Comparison of ENCODE assay signal across 24 cellular contexts in genomic region chr4:126954537-126955291, GRCh38.
A peak's percentile ranks its signal among the peaks of the same experiment; 100 is the strongest.
DNase-seq lines count a peak whose midpoint lies in the region; TF ChIP-seq lines count a peak whose summit lies in the region.
"Had no signal": no experiment of that assay in that cellular context is flagged by ENCODE, and none has a peak within 500 bp of the region (broad histone marks: within the 10 kb centered on the region; RNA-seq: fewer than 3 reads in every experiment).

No MANE protein-coding gene starts in this region.

- WGBS in mammary epithelial cell (ENCODE audit: low coverage, missing lambda C conversion rate): 95% methylated on average over 5 of the region's 5 CpGs
- 76 to 84% methylated on average over 4 to 5 of the region's 5 CpGs for WGBS in endodermal cell (ENCODE audit: insufficient coverage in 1 of 2, insufficient read length in 1 of 2), 2 experiments

- H3K4me3 ChIP-seq in mammary epithelial cell (replicated peaks in 1 of 3; ENCODE audit: insufficient read depth in 1 of 3, low read depth in 2 of 3, low read length in 3 of 3): no peak overlapping the region
- no peak overlapping the region for H3K4me3 ChIP-seq in breast epithelium
- peak overlapping the region; percentile 62 for H3K4me3 ChIP-seq in SJCRH30
- no peak overlapping the region for H3K4me3 ChIP-seq in endodermal cell (ENCODE audit: low read length)
- no peak overlapping the region for H3K4me3 ChIP-seq in left ventricle myocardium inferior
- H3K4me3 ChIP-seq: BLaER1 treated with 17β-estradiol and CSF1 and Interleukin-3, amounts not matched to agents 10 nM and 100 nM had no signal

- no peaks in the 10 kb centered on the region for H3K27me3 ChIP-seq in mammary epithelial cell (ENCODE audit: insufficient read depth, low read length)
- H3K27me3 ChIP-seq in breast epithelium: no peaks in the 10 kb centered on the region
- no peaks in the 10 kb centered on the region for H3K27me3 ChIP-seq in SJCRH30
- H3K27me3 ChIP-seq in endodermal cell (ENCODE audit: control insufficient read depth, insufficient read depth, low read length, poor library complexity, severe bottlenecking): no peaks in the 10 kb centered on the region
- H3K27me3 ChIP-seq in left ventricle myocardium inferior (ENCODE audit: low read depth): no peaks in the 10 kb centered on the region
- H3K27me3 ChIP-seq: BLaER1 treated with 17β-estradiol and CSF1 and Interleukin-3, amounts not matched to agents 10 nM and 100 nM had no signal

- DNase-seq in mammary epithelial cell (no peak), breast epithelium (ENCODE audit: low spot score in 2 of 2) (no peak), SJCRH30 (peak; percentile 34 to 74), endodermal cell (peak; percentile 47), left ventricle myocardium inferior (no peak), cardiac septum (ENCODE audit: low spot score) (no peak), AML-193 (lab: John Stamatoyannopoulos, UW) (no peak)
- DNase-seq in effector CD4-positive, alpha-beta T cell: no peak
- DNase-seq: ACHN; CD4-positive, alpha-beta memory T cell; DMS153; GF-D8; HFFc6; KG1; NCI-H1092 treated with DMSO at 0.1 percent for 48 hours; NCI-H1436 treated with DMSO at 0.1 percent for 48 hours; NCI-H2029; NCI-H524 treated with DMSO at 0.1 percent for 48 hours; RPMI8226 had no signal

- H3K27ac ChIP-seq in mammary epithelial cell (ENCODE audit: insufficient read depth, low read depth, low read length) (no peak overlapping the region), breast epithelium (no peak overlapping the region), SJCRH30 (peak overlapping the region; percentile 82), endodermal cell (ENCODE audit: low read depth, low read length) (no peak overlapping the region), left ventricle myocardium inferior (replicated peaks) (no peak overlapping the region)
- H3K27ac ChIP-seq: 22Rv1; BLaER1 treated with 17β-estradiol and CSF1 and Interleukin-3, amounts not matched to agents 10 nM and 100 nM had no signal

- H3K4me3 Mint-ChIP-seq in endodermal cell: no peak overlapping the region
- H3K4me3 Mint-ChIP-seq: CD4-positive, alpha-beta memory T cell; H9; HFFc6 had no signal

- no peaks in the 10 kb centered on the region for H3K36me3 Mint-ChIP-seq in endodermal cell (ENCODE audit: low read depth)

- H3K27ac Mint-ChIP-seq in endodermal cell: no peak overlapping the region
- H3K27ac Mint-ChIP-seq: CD4-positive, alpha-beta memory T cell; H9; HFFc6 had no signal

- TF ChIP-seq CTCF in mammary epithelial cell (conservative IDR thresholded peaks at IDR 0.05 in 1 of 2, IDR thresholded peaks at IDR 0.05 in 1 of 2; ENCODE audit: extremely low read depth in 1 of 2, insufficient read depth in 1 of 2, low read depth in 1 of 2, low read length in 2 of 2) (no peak), breast epithelium (IDR thresholded peaks at IDR 0.05) (no peak), endodermal cell (conservative IDR thresholded peaks at IDR 0.05) (no peak), left ventricle myocardium inferior (IDR thresholded peaks at IDR 0.05; ENCODE audit: borderline replicate concordance) (no peak)

- dilution Hi-C loops in mammary epithelial cell (cut with HindIII; ENCODE audit: low sequenced_read_pairs): no loop called here

- intact Hi-C loops in mammary epithelial cell (cut with micrococcal nuclease) (no loop called here), breast epithelium (cut with DNase I; ENCODE audit: low total_unique reads) (no loop called here), left ventricle myocardium inferior (cut with micrococcal nuclease) (no loop called here), cardiac septum (cut with DNase I) (loop anchor here (10.0 kb wide), 1 partner anchor 330 kb away; no protein-coding TSS in a partner anchor)

- H3K27me3 Mint-ChIP-seq in endodermal cell (ENCODE audit: insufficient read depth): no peaks in the 10 kb centered on the region
- H3K27me3 Mint-ChIP-seq: CD4-positive, alpha-beta memory T cell had no signal

- H4K20me1 ChIP-seq in mammary epithelial cell (ENCODE audit: insufficient read depth, low read length): no peaks in the 10 kb centered on the region
- H4K20me1 ChIP-seq: BLaER1 treated with 17β-estradiol and CSF1 and Interleukin-3, amounts not matched to agents 10 nM and 100 nM had no signal

- peaks cover 15% of the 10 kb centered on the region for H3K4me1 Mint-ChIP-seq in endodermal cell
- H3K4me1 Mint-ChIP-seq: CD4-positive, alpha-beta memory T cell had no signal

- no peak overlapping the region for H3K4me2 ChIP-seq in mammary epithelial cell (ENCODE audit: insufficient read depth, low read depth, low read length)
- H3K4me2 ChIP-seq: BLaER1 treated with 17β-estradiol and CSF1 and Interleukin-3, amounts not matched to agents 10 nM and 100 nM; SK-N-SH had no signal

- no TSS peak for BruUV-seq in mammary epithelial cell (replicated peaks; lab: Mats Ljungman, UMichigan)

- H3K9ac ChIP-seq in mammary epithelial cell (ENCODE audit: insufficient read depth, low read length): no peak overlapping the region
- no peak overlapping the region for H3K9ac ChIP-seq in endodermal cell (ENCODE audit: extremely low read depth, low read length, poor library complexity, severe bottlenecking)
- H3K9ac ChIP-seq: BLaER1 treated with 17β-estradiol and CSF1 and Interleukin-3, amounts not matched to agents 10 nM and 100 nM; SK-N-SH had no signal

- in situ Hi-C loops in mammary epithelial cell (cut with MboI; ENCODE audit: low sequenced_read_pairs in 2 of 2): no loop called here

- no peak for TF ChIP-seq POLR2A in breast epithelium (IDR thresholded peaks at IDR 0.05)

- CTCF ChIA-PET in mammary epithelial cell (lab: Charles Lee; ENCODE audit: low non-redundant PET): no interaction called here

- H3K4me1 ChIP-seq in mammary epithelial cell (ENCODE audit: insufficient read depth, low read length): no peaks in the 10 kb centered on the region
- no peaks in the 10 kb centered on the region for H3K4me1 ChIP-seq in breast epithelium
- no peaks in the 10 kb centered on the region for H3K4me1 ChIP-seq in SJCRH30
- no peaks in the 10 kb centered on the region for H3K4me1 ChIP-seq in endodermal cell (ENCODE audit: control insufficient read depth, insufficient read depth, low read length)
- peaks cover 7% of the 10 kb centered on the region for H3K4me1 ChIP-seq in left ventricle myocardium inferior
- H3K4me1 ChIP-seq: BLaER1 treated with 17β-estradiol and CSF1 and Interleukin-3, amounts not matched to agents 10 nM and 100 nM; Caco-2 had no signal

- H3K36me3 ChIP-seq in mammary epithelial cell (ENCODE audit: insufficient read depth, low read length): no peaks in the 10 kb centered on the region
- no peaks in the 10 kb centered on the region for H3K36me3 ChIP-seq in breast epithelium
- no peaks in the 10 kb centered on the region for H3K36me3 ChIP-seq in SJCRH30
- H3K36me3 ChIP-seq in endodermal cell (ENCODE audit: control insufficient read depth, insufficient read depth, low read length): no peaks in the 10 kb centered on the region
- no peaks in the 10 kb centered on the region for H3K36me3 ChIP-seq in left ventricle myocardium inferior
- H3K36me3 ChIP-seq: BLaER1 treated with 17β-estradiol and CSF1 and Interleukin-3, amounts not matched to agents 10 nM and 100 nM had no signal

- no peaks in the 10 kb centered on the region for H3K79me2 ChIP-seq in mammary epithelial cell (ENCODE audit: insufficient read depth, low read length)

- H3K9me3 ChIP-seq in mammary epithelial cell (replicated peaks; ENCODE audit: insufficient read depth, low read length) (no peaks in the 10 kb centered on the region), breast epithelium (no peaks in the 10 kb centered on the region), SJCRH30 (replicated peaks) (no peaks in the 10 kb centered on the region), endodermal cell (ENCODE audit: control insufficient read depth, low read length) (no peaks in the 10 kb centered on the region), left ventricle myocardium inferior (replicated peaks) (no peaks in the 10 kb centered on the region)
- H3K9me3 ChIP-seq: Caco-2, SK-N-SH had no signal

- no peaks in the 10 kb centered on the region for H3K9me3 Mint-ChIP-seq in endodermal cell
- H3K9me3 Mint-ChIP-seq: H9, HFFc6 had no signal

- H2AFZ ChIP-seq in mammary epithelial cell (ENCODE audit: low read depth, low read length): peak overlapping the region; percentile 57

Comparison
In these comparisons a context has a peak if more than half of its experiments do, and no peak if none do; other contexts are left out.
1. DNase-seq: peak in SJCRH30 (2 of 2) and endodermal cell (single experiment); none in mammary epithelial cell (single experiment), breast epithelium (0 of 2), left ventricle myocardium inferior (single experiment), effector CD4-positive, alpha-beta T cell (single experiment), cardiac septum (single experiment) and AML-193 (0 of 2).